1 cellular context compared by ENCODE assay signal in the genomic region with DNA sequence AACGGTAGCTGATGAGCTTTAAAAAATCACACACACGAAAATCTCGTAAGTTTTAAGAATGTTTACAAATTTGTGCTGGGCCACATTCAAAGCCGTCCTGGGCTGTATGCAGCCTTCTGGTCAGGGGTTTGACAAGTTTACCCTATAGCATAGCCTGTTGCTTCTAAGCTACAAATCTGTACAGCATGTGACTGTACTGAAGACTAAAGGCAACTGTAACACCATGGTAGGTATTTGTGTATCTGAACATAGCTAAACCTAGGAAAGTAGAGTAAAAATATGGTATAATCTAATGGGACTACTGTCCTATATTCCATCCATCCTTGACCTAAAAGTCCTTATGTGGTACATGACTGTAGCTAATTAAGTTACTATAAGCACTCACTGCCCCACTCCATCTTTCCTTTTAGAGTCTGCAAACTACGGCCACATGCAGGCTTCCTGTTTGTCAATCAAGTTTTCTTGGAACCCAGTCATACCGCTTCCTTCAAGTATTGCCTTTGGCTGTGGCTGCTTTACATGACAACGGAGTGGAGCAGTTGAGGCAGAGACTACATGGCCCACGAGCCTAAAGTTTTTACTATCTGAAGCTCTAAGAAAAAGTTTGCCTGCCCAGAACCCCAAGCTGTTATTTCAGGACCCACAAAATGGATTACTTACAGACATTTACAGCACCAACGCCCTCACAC.
TF ChIP-seq lines count a peak whose summit lies in the region.

No MANE protein-coding gene starts in this region.

TF ChIP-seq in WTC11, 78 proteins besides CTCF, POLR2A, EP300 and RAD21 (continued from another document):
- TF ChIP-seq, protein P1, sequence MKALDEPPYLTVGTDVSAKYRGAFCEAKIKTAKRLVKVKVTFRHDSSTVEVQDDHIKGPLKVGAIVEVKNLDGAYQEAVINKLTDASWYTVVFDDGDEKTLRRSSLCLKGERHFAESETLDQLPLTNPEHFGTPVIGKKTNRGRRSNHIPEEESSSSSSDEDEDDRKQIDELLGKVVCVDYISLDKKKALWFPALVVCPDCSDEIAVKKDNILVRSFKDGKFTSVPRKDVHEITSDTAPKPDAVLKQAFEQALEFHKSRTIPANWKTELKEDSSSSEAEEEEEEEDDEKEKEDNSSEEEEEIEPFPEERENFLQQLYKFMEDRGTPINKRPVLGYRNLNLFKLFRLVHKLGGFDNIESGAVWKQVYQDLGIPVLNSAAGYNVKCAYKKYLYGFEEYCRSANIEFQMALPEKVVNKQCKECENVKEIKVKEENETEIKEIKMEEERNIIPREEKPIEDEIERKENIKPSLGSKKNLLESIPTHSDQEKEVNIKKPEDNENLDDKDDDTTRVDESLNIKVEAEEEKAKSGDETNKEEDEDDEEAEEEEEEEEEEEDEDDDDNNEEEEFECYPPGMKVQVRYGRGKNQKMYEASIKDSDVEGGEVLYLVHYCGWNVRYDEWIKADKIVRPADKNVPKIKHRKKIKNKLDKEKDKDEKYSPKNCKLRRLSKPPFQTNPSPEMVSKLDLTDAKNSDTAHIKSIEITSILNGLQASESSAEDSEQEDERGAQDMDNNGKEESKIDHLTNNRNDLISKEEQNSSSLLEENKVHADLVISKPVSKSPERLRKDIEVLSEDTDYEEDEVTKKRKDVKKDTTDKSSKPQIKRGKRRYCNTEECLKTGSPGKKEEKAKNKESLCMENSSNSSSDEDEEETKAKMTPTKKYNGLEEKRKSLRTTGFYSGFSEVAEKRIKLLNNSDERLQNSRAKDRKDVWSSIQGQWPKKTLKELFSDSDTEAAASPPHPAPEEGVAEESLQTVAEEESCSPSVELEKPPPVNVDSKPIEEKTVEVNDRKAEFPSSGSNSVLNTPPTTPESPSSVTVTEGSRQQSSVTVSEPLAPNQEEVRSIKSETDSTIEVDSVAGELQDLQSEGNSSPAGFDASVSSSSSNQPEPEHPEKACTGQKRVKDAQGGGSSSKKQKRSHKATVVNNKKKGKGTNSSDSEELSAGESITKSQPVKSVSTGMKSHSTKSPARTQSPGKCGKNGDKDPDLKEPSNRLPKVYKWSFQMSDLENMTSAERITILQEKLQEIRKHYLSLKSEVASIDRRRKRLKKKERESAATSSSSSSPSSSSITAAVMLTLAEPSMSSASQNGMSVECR (CRISPR knock-in tag; IDR thresholded peaks at IDR 0.05; ENCODE audit: borderline replicate concordance) = no peak
- TF ChIP-seq ZNF423 (CRISPR knock-in tag; IDR thresholded peaks at IDR 0.05) = no peak
